27 cellular contexts compared by ENCODE assay signal in the genomic region with DNA sequence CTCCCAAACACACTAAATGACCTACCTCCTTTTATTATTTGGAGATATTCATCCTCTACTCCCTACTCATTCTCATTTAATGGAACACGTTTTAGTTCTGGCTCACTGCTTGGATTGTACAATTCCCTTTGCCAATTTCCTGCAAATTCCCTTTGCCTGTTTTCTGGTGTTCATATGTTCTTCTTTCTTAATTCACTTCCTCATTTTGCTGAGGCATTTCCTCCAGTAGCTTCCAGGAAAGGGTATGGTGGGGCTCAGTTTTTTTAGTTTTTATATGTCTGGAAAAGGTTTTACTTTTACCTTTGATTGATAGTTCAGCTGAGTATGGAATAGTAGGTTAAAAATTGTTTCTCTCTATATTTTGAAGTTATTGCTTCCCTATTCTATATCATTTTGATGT.
"Had no signal": no experiment of that assay in that cellular context is flagged by ENCODE, and none has a peak within 500 bp of the region (broad histone marks: within the 10 kb centered on the region; RNA-seq: fewer than 3 reads in every experiment).

No MANE protein-coding gene starts in this region.

- H3K9me3 Mint-ChIP-seq: activated CD4-positive, alpha-beta T cell treated with anti-CD3 and anti-CD28 coated beads, Interleukin-2, amount 10 ng/mL, durations not matched to agents 7 days and 5 days; activated T-cell treated with anti-CD3 and anti-CD28 coated beads, Interleukin-2, amount 50 U/mL, for 24 hours; activated T-helper 1 cell treated with anti-CD3 and anti-CD28 coated beads, Interleukin-12 subunit alpha, Interleukin-12 subunit beta, Interleukin-2, Interleukin-4 antibody, amounts not matched to agents 30 ng/mL and 10 ng/mL and 1 ng/mL, durations not matched to agents 14 hours and 24 hours and 36 hours; T-helper 1 cell treated with Interleukin-12 subunit alpha and Interleukin-12 subunit beta and Interleukin-4 antibody, amounts not matched to agents 30 μg/mL and 1 μg/mL, for 36 hours; T-helper 2 cell treated with Interferon-gamma antibody and Interleukin-4, amounts not matched to agents 5 μg/mL and 100 μg/mL, for 36 hours had no signal

- H3K36me3 Mint-ChIP-seq: activated naive CD8-positive, alpha-beta T cell treated with anti-CD3 and anti-CD28 coated beads for 36 hours; WTC11 had no signal

- H3K4me1 Mint-ChIP-seq: activated CD4-positive, alpha-beta T cell treated with anti-CD3 and anti-CD28 coated beads for 36 hours; activated CD4-positive, alpha-beta T cell treated with anti-CD3 and anti-CD28 coated beads, Interleukin-2, amount 10 ng/mL, durations not matched to agents 7 days and 5 days; activated naive CD8-positive, alpha-beta T cell treated with anti-CD3 and anti-CD28 coated beads for 36 hours; WTC11 had no signal

- H3K27me3 Mint-ChIP-seq: activated T-cell treated with anti-CD3 and anti-CD28 coated beads, Interleukin-2, amount 50 U/mL, for 24 hours had no signal

- FAIRE-seq: colon had no signal

- H3K27ac Mint-ChIP-seq: activated CD4-positive, alpha-beta T cell treated with anti-CD3 and anti-CD28 coated beads for 36 hours; activated CD4-positive, alpha-beta T cell treated with anti-CD3 and anti-CD28 coated beads, Interleukin-2, amount 10 ng/mL, durations not matched to agents 7 days and 5 days; activated CD8-positive, alpha-beta T cell treated with anti-CD3 and anti-CD28 coated beads, Interleukin-2, amount 10 ng/mL, durations not matched to agents 7 days and 5 days; activated naive CD8-positive, alpha-beta T cell treated with anti-CD3 and anti-CD28 coated beads for 36 hours; activated T-cell treated with anti-CD3 and anti-CD28 coated beads, Interleukin-2, amount 50 U/mL, for 24 hours; activated T-helper 1 cell treated with anti-CD3 and anti-CD28 coated beads, Interleukin-12 subunit alpha, Interleukin-12 subunit beta, Interleukin-2, Interleukin-4 antibody, amounts not matched to agents 30 ng/mL and 10 ng/mL and 1 ng/mL, durations not matched to agents 14 hours and 24 hours and 36 hours; T-helper 1 cell treated with Interleukin-12 subunit alpha and Interleukin-12 subunit beta and Interleukin-4 antibody, amounts not matched to agents 30 μg/mL and 1 μg/mL, for 36 hours; T-helper 2 cell treated with Interferon-gamma antibody and Interleukin-4, amounts not matched to agents 5 μg/mL and 100 μg/mL, for 36 hours; WTC11 had no signal

- H3K4me3 Mint-ChIP-seq: activated CD4-positive, alpha-beta T cell treated with anti-CD3 and anti-CD28 coated beads for 36 hours; activated CD4-positive, alpha-beta T cell treated with anti-CD3 and anti-CD28 coated beads, Interleukin-2, amount 10 ng/mL, durations not matched to agents 7 days and 5 days; activated CD8-positive, alpha-beta T cell treated with anti-CD3 and anti-CD28 coated beads, Interleukin-2, amount 10 ng/mL, durations not matched to agents 7 days and 5 days; activated naive CD8-positive, alpha-beta T cell treated with anti-CD3 and anti-CD28 coated beads for 36 hours; activated T-cell treated with anti-CD3 and anti-CD28 coated beads, Interleukin-2, amount 50 U/mL, for 24 hours; activated T-helper 1 cell treated with anti-CD3 and anti-CD28 coated beads, Interleukin-12 subunit alpha, Interleukin-12 subunit beta, Interleukin-2, Interleukin-4 antibody, amounts not matched to agents 30 ng/mL and 10 ng/mL and 1 ng/mL, durations not matched to agents 14 hours and 24 hours and 36 hours; T-helper 1 cell treated with Interleukin-12 subunit alpha and Interleukin-12 subunit beta and Interleukin-4 antibody, amounts not matched to agents 30 μg/mL and 1 μg/mL, for 36 hours; T-helper 2 cell treated with Interferon-gamma antibody and Interleukin-4, amounts not matched to agents 5 μg/mL and 100 μg/mL, for 36 hours; WTC11 had no signal

- DNase-seq: activated CD4-positive, alpha-beta T cell treated with anti-CD3 and anti-CD28 coated beads for 36 hours; activated CD4-positive, alpha-beta T cell treated with anti-CD3 and anti-CD28 coated beads, Interleukin-2, amount 10 ng/mL, durations not matched to agents 7 days and 5 days; activated CD4-positive, alpha-beta T cell treated with anti-CD3 and anti-CD28 coated beads, Interleukin-2, amount 50 U/mL, for 48 hours; activated CD8-positive, alpha-beta T cell treated with anti-CD3 and anti-CD28 coated beads, Interleukin-2, amount 10 ng/mL, durations not matched to agents 7 days and 5 days; activated gamma-delta T cell treated with Interleukin-2 at 50 U/mL for 16 hours; activated naive CD4-positive, alpha-beta T cell treated with anti-CD3 and anti-CD28 coated beads, Interleukin-2, amount 50 U/mL, for 16 hours; activated naive CD8-positive, alpha-beta T cell treated with anti-CD3 and anti-CD28 coated beads for 36 hours; activated T-cell treated with anti-CD3 and anti-CD28 coated beads, Interleukin-2, amount 50 U/mL, for 24 hours; amniotic stem cell; aorta; brain microvascular endothelial cell; central memory CD4-positive, alpha-beta T cell; MV-4-11; NCI-H1092; NCI-H1436 treated with DMSO at 0.1 percent for 48 hours; NCI-H1694 treated with DMSO at 0.1 percent for 48 hours; NCI-H2029; NCI-H345; NCI-H524 treated with DMSO at 0.1 percent for 48 hours; NCI-H748 treated with DMSO at 0.1 percent for 48 hours; NK-92 treated with Interleukin-12 subunit alpha and Interleukin-12 subunit beta, amount 100 ng/mL, for 24 hours; Right ventricle myocardium superior had no signal
